ENCODE assay signal across 10 cellular contexts in genomic region chr16:3861808-3862451, GRCh38. TPM values are rescaled to one million over a fixed set of nuclear protein-coding genes. Genes with fewer than 3 reads are reported as not detected.
DNase-seq lines count a peak whose midpoint lies in the region; ATAC-seq and TF ChIP-seq lines count a peak whose summit lies in the region.
"Had no signal": no experiment of that assay in that cellular context is flagged by ENCODE, and none has a peak within 500 bp of the region (broad histone marks: within the 10 kb centered on the region; RNA-seq: fewer than 3 reads in every experiment).

No MANE protein-coding gene starts in this region.

- DNase-seq in A172 (ENCODE audit: low spot score) (peak; percentile 48), GM23248 (peak; percentile 60), T-helper 17 cell (no peak), iPS-NIHi7 (ENCODE audit: extremely low spot score) (peak; percentile 26), NCI-H2227 treated with DMSO at 0.1 percent for 48 hours (lab: John Stamatoyannopoulos, UW) (no peak), ecto neural progenitor cell (ENCODE audit: low spot score) (no peak), NCI-H1092 (lab: John Stamatoyannopoulos, UW) (no peak), esophagus squamous epithelium (lab: John Stamatoyannopoulos, UW) (no peak)
- DNase-seq: activated effector memory CD4-positive, alpha-beta T cell treated with anti-CD3 and anti-CD28 coated beads, Interleukin-2, amount 50 U/mL, for 16 hours; DMS53 had no signal

- ATAC-seq in T-helper 17 cell: peak; percentile 41

- peak overlapping the region; percentile 51 for H3K27ac Mint-ChIP-seq in T-helper 17 cell

- in situ Hi-C loops in GM23248 (cut with MboI): no loop called here

- no peaks in the 10 kb centered on the region for H3K27me3 Mint-ChIP-seq in T-helper 17 cell

- H2AFZ ChIP-seq in GM23248: no peak overlapping the region

- H3K4me2 ChIP-seq in GM23248 (ENCODE audit: unreplicated experiment): peak overlapping the region; percentile 56

- peaks cover 17% of the 10 kb centered on the region for H3F3A ChIP-seq in GM23248 (ENCODE audit: insufficient read depth)

- no peaks in the 10 kb centered on the region for H3K27me3 ChIP-seq in GM23248 (replicated peaks; ENCODE audit: insufficient read depth)
- no peaks in the 10 kb centered on the region for H3K27me3 ChIP-seq in esophagus squamous epithelium

- H3K4me1 ChIP-seq in GM23248 (ENCODE audit: insufficient read depth): peaks cover 40% of the 10 kb centered on the region
- H3K4me1 ChIP-seq in esophagus squamous epithelium: peaks cover 37 to 96% (median 40%) of the 10 kb centered on the region in 3 donors

- TF ChIP-seq POLR2A in esophagus squamous epithelium (IDR thresholded peaks at IDR 0.05): no peak

- H3K36me3 Mint-ChIP-seq in T-helper 17 cell (ENCODE audit: low read depth): peaks cover 2% of the 10 kb centered on the region

- peak overlapping the region; percentile 66 for H3K4me3 Mint-ChIP-seq in T-helper 17 cell

- H3K9me3 ChIP-seq in GM23248 (ENCODE audit: low read depth) (no peaks in the 10 kb centered on the region), T-helper 17 cell (ENCODE audit: control insufficient read depth, low read length, poor library complexity, severe bottlenecking) (no peaks in the 10 kb centered on the region), esophagus squamous epithelium (no peaks in the 10 kb centered on the region)

- TF ChIP-seq CTCF in esophagus squamous epithelium (IDR thresholded peaks at IDR 0.05): no peak

- H3K36me3 ChIP-seq in GM23248 (ENCODE audit: low read depth) (no peaks in the 10 kb centered on the region), esophagus squamous epithelium (no peaks in the 10 kb centered on the region)

- 30 to 31% methylated on average over 12 of the region's 12 CpGs for WGBS in GM23248 (ENCODE audit: low coverage in 1 of 2, low lambda C conversion rate in 2 of 2, missing lambda C conversion rate in 2 of 2), 2 experiments
- WGBS in esophagus squamous epithelium, 2 donors: 44 to 50% methylated on average over 8 to 11 of the region's 12 CpGs

- H3K9me2 ChIP-seq in GM23248 (ENCODE audit: insufficient read depth): no peaks in the 10 kb centered on the region

- H4K20me1 ChIP-seq in GM23248 (ENCODE audit: insufficient read depth): peaks cover 64% of the 10 kb centered on the region

- intact Hi-C loops in esophagus squamous epithelium (cut with DNase I): no loop called here

- H3K4me1 Mint-ChIP-seq in T-helper 17 cell: peaks cover 59% of the 10 kb centered on the region

- H3K9ac ChIP-seq in GM23248: no peak overlapping the region

- peak overlapping the region; percentile 25; the same call in 1 of the 2 replicates for H3K4me3 ChIP-seq in GM23248
- H3K4me3 ChIP-seq in esophagus squamous epithelium: peak overlapping the region in 1 of 4 donors; percentile 19

- H3K27ac ChIP-seq in GM23248 (peak overlapping the region; percentile 6; the same call in 1 of the 2 replicates), esophagus squamous epithelium (peak overlapping the region in 1 of 4 donors; percentile 39)

- peaks cover 100% of the 10 kb centered on the region for H3K79me2 ChIP-seq in GM23248 (ENCODE audit: insufficient read depth)

RNA-seq across cellular contexts. Expression of gene CREBBP, which starts 18.6 kb away (rescaled TPM):
- 11.2 and 15.1 TPM in 2 replicates for total RNA-seq in A172 (2014; rRNA removed; shearing (Covaris generic))
- 11.9 and 25.5 TPM in 2 replicates for total RNA-seq in GM23248 (2014; rRNA removed; shearing (Covaris generic))
- polyA plus RNA-seq in GM23248 (2016; fragmentation: Nextera tagmentation; extraction: Ambion mirVana): 7.8 and 11.7 TPM in 2 replicates
- total RNA-seq in T-helper 17 cell (100 to 1,000 TPM; 158 to 173 TPM), esophagus squamous epithelium (10 to 100 TPM; 14.5 to 53.6 (median 37.5) TPM)

Comparison
In these comparisons a context has a peak if more than half of its experiments do, and no peak if none do; other contexts are left out.
1. DNase-seq: peak in A172 (single experiment), GM23248 (single experiment) and iPS-NIHi7 (single experiment); none in T-helper 17 cell (0 of 3), NCI-H2227 treated with DMSO at 0.1 percent for 48 hours (single experiment), ecto neural progenitor cell (single experiment), NCI-H1092 (single experiment) and esophagus squamous epithelium (single experiment).